In genomic region chr13:45623516-45624090, GRCh38 we compare ENCODE assay signal across 10 cellular contexts. TPM values are rescaled to one million over a fixed set of nuclear protein-coding genes. Genes with fewer than 3 reads are reported as not detected.
DNase-seq lines count a peak whose midpoint lies in the region; ATAC-seq, FAIRE-seq and TF ChIP-seq lines count a peak whose summit lies in the region.
"Had no signal": no experiment of that assay in that cellular context is flagged by ENCODE, and none has a peak within 500 bp of the region (broad histone marks: within the 10 kb centered on the region; RNA-seq: fewer than 3 reads in every experiment).

No MANE protein-coding gene starts in this region.

- DNase-seq in NCI-H2107 treated with DMSO at 0.1 percent for 48 hours (lab: John Stamatoyannopoulos, UW; ENCODE audit: unreplicated experiment): peak; percentile 10
- DNase-seq in NCI-H2107 (lab: John Stamatoyannopoulos, UW): no peak
- peak; percentile 22 to 36 for DNase-seq in Kasumi-1 (lab: John Stamatoyannopoulos, UW)
- DNase-seq in mammary epithelial cell: no peak
- no peak for DNase-seq in pancreas
- no peak for DNase-seq in activated naive CD4-positive, alpha-beta T cell treated with anti-CD3 and anti-CD28 coated beads, Interleukin-2, amount 50 U/mL, for 16 hours
- DNase-seq in MG63: no peak
- no peak for DNase-seq in hepatic stellate cell (ENCODE audit: low spot score)
- DNase-seq: stimulated activated naive CD4-positive, alpha-beta T cell treated with Interleukin-2 at 50 U/mL for 16 hours had no signal

- H3K27ac ChIP-seq in mammary epithelial cell (ENCODE audit: insufficient read depth, low read depth, low read length) (no peak overlapping the region), pancreas (no peak overlapping the region)
- H3K27ac ChIP-seq: SJSA1 had no signal

- CTCF ChIA-PET in mammary epithelial cell (lab: Charles Lee; ENCODE audit: low non-redundant PET): no interaction called here

- no peaks in the 10 kb centered on the region for H3K79me2 ChIP-seq in mammary epithelial cell (ENCODE audit: insufficient read depth, low read length)

- H3K36me3 ChIP-seq in mammary epithelial cell (ENCODE audit: insufficient read depth, low read length) (no peaks in the 10 kb centered on the region), pancreas (no peaks in the 10 kb centered on the region), MG63 (no peaks in the 10 kb centered on the region)
- H3K36me3 ChIP-seq: SJSA1 had no signal

- no peak overlapping the region for H2AFZ ChIP-seq in mammary epithelial cell (ENCODE audit: low read depth, low read length)

- no TSS peak for BruUV-seq in mammary epithelial cell (replicated peaks; lab: Mats Ljungman, UMichigan)

- dilution Hi-C loops in mammary epithelial cell (cut with HindIII; ENCODE audit: low sequenced_read_pairs): no loop called here

- no peaks in the 10 kb centered on the region for H4K20me1 ChIP-seq in mammary epithelial cell (ENCODE audit: insufficient read depth, low read length)

- in situ Hi-C loops in mammary epithelial cell (cut with MboI; ENCODE audit: low sequenced_read_pairs in 2 of 2): loop anchor here in 1 of 2 donors (10.0 kb wide), 2 partner anchors 91 to 501 kb away; no protein-coding TSS in a partner anchor

- H3K4me1 ChIP-seq in mammary epithelial cell (ENCODE audit: insufficient read depth, low read length) (no peaks in the 10 kb centered on the region), pancreas (no peaks in the 10 kb centered on the region)
- H3K4me1 ChIP-seq: SJSA1 had no signal

- TF ChIP-seq CTCF in mammary epithelial cell (conservative IDR thresholded peaks at IDR 0.05 in 1 of 2, IDR thresholded peaks at IDR 0.05 in 1 of 2; ENCODE audit: extremely low read depth in 1 of 2, insufficient read depth in 1 of 2, low read depth in 1 of 2, low read length in 2 of 2) (peak; percentile 35 to 60), pancreas (IDR thresholded peaks at IDR 0.05) (peak in 3 of 4 donors; percentile 8 to 33 (median 21))

- FAIRE-seq in pancreas (lab: Jason Lieb, UNC): no peak

- WGBS in mammary epithelial cell (ENCODE audit: low coverage, missing lambda C conversion rate): 41% methylated on average over 5 of the region's 5 CpGs
- 34 to 35% methylated on average over 5 of the region's 5 CpGs for WGBS in pancreas, 2 donors

- peak in 1 of 4 donors; percentile 46 for ATAC-seq in pancreas

- H3K27me3 ChIP-seq in mammary epithelial cell (ENCODE audit: insufficient read depth, low read length) (peaks cover 4% of the 10 kb centered on the region), pancreas (peaks cover 0 to 2% (median 0%) of the 10 kb centered on the region in 4 donors), MG63 (no peaks in the 10 kb centered on the region; the same call in 1 of the 2 replicates)

- H3K4me3 ChIP-seq in mammary epithelial cell (replicated peaks in 1 of 3; ENCODE audit: insufficient read depth in 1 of 3, low read depth in 2 of 3, low read length in 3 of 3) (no peak overlapping the region), pancreas (no peak overlapping the region), MG63 (no peak overlapping the region)
- H3K4me3 ChIP-seq: SJSA1 had no signal

- no peak overlapping the region for H3K4me2 ChIP-seq in mammary epithelial cell (ENCODE audit: insufficient read depth, low read depth, low read length)

- H3K9me3 ChIP-seq in mammary epithelial cell (replicated peaks; ENCODE audit: insufficient read depth, low read length): no peaks in the 10 kb centered on the region
- H3K9me3 ChIP-seq in pancreas: no peaks in the 10 kb centered on the region
- H3K9me3 ChIP-seq in MG63: no peaks in the 10 kb centered on the region
- H3K9me3 ChIP-seq: SJSA1 had no signal

- intact Hi-C loops in mammary epithelial cell (cut with micrococcal nuclease) (loop anchor here (1.0 to 10.0 kb wide), 5 partner anchors 95 to 501 kb away; no protein-coding TSS in a partner anchor), pancreas (cut with DNase I) (no loop called here)

- H3K9ac ChIP-seq in mammary epithelial cell (ENCODE audit: insufficient read depth, low read length): no peak overlapping the region

RNA-seq across cellular contexts. Expression of gene ERICH6B, which starts 8.1 kb away (rescaled TPM):
- total RNA-seq in mammary epithelial cell: not detected
- polyA plus RNA-seq in mammary epithelial cell: not detected
- polyA minus RNA-seq in mammary epithelial cell: not detected
- total RNA-seq in pancreas: not detected
- not detected for polyA plus RNA-seq in pancreas
- not detected in 2 replicates for total RNA-seq in MG63 (2014; rRNA removed; shearing (Covaris generic); ENCODE audit: low replicate concordance)
- total RNA-seq: SJSA1 had no signal

Comparison
In these comparisons a context has a peak if more than half of its experiments do, and no peak if none do; other contexts are left out.
1. DNase-seq: peak in NCI-H2107 treated with DMSO at 0.1 percent for 48 hours (single experiment) and Kasumi-1 (2 of 2); none in NCI-H2107 (single experiment), mammary epithelial cell (single experiment), pancreas (0 of 6), activated naive CD4-positive, alpha-beta T cell treated with anti-CD3 and anti-CD28 coated beads, Interleukin-2, amount 50 U/mL, for 16 hours (single experiment), MG63 (single experiment) and hepatic stellate cell (single experiment).